In the genomic region with DNA sequence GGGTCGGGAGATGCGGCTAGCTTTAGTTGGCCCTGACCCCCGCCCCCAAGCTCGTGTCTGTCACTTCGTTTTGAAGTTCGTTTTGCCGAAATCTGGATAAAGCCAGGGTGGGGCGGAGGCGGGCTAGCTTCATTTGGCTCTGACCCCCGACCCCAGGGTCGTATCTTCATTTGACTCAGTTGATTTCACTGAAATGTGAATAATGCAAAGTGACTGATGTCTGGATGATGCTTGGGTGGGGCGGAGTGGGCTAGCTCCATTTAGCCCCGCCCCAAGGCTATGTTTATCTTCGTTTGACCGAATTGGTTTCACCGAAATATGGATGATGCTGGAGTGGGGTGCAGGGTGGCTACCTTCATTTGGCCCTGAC, we compare ENCODE assay signal across 8 cellular contexts. TPM values are rescaled to one million over a fixed set of nuclear protein-coding genes. Genes with fewer than 3 reads are reported as not detected.
DNase-seq lines count a peak whose midpoint lies in the region; ATAC-seq and TF ChIP-seq lines count a peak whose summit lies in the region.

No MANE protein-coding gene starts in this region.

- H3K4me2 ChIP-seq in skeletal muscle satellite cell (ENCODE audit: low read length) = peak overlapping the region; percentile 81

- TF ChIP-seq CTCF in right atrium auricular region (IDR thresholded peaks at IDR 0.05) = no peak

- H3K9ac ChIP-seq in skeletal muscle satellite cell (ENCODE audit: low read depth, low read length) = peak overlapping the region; percentile 100

- H3K27ac ChIP-seq in right atrium auricular region = peak overlapping the region; percentile 89 to 95

- H3K36me3 ChIP-seq in right atrium auricular region = peaks cover 42% of the 10 kb centered on the region
- peaks cover 30% of the 10 kb centered on the region for H3K36me3 ChIP-seq in skeletal muscle satellite cell (ENCODE audit: insufficient read depth, low read length)

- H3K4me3 ChIP-seq in right atrium auricular region (peak overlapping the region; percentile 81 to 95), skeletal muscle satellite cell (ENCODE audit: low read length) (peak overlapping the region; percentile 99)

- DNase-seq in COLO668 (lab: John Stamatoyannopoulos, UW; ENCODE audit: unreplicated experiment) (peak; percentile 31), NCI-H69 (lab: John Stamatoyannopoulos, UW) (peak; percentile 5), right atrium auricular region (ENCODE audit: low spot score) (no peak), GDM1 (lab: John Stamatoyannopoulos, UW) (no peak), DMS79 (lab: John Stamatoyannopoulos, UW) (no peak)
- peak; percentile 50 for DNase-seq in activated naive CD4-positive, alpha-beta T cell treated with anti-CD3 and anti-CD28 coated beads, Interleukin-2, amount 50 U/mL, for 16 hours

- H3K9me3 ChIP-seq in right atrium auricular region (no peaks in the 10 kb centered on the region), skeletal muscle satellite cell (replicated peaks; ENCODE audit: low read length) (no peaks in the 10 kb centered on the region)

- no peaks in the 10 kb centered on the region for H3K27me3 ChIP-seq in right atrium auricular region
- H3K27me3 ChIP-seq in skeletal muscle satellite cell (ENCODE audit: control insufficient read depth, insufficient read depth, low read length) = no peaks in the 10 kb centered on the region

- H3K4me1 ChIP-seq in right atrium auricular region = peaks cover 0 to 33% of the 10 kb centered on the region in 2 donors
- H3K4me1 ChIP-seq in skeletal muscle satellite cell (ENCODE audit: control insufficient read depth, insufficient read depth, low read length) = peaks cover 14% of the 10 kb centered on the region

- ATAC-seq in GM21723 (IDR thresholded peaks at IDR 0.05; ENCODE audit: unreplicated experiment) = peak; percentile 41

RNA-seq across cellular contexts. Expression of a gene that starts 0.7 kb away (rescaled TPM):
- 100 to 1,000 TPM in 1 of 2 donors, 10 to 100 TPM in 1; 92.5 to 107 TPM for total RNA-seq in right atrium auricular region
- 68.4 and 75.6 TPM in 2 replicates for total RNA-seq in skeletal muscle satellite cell (2012; rRNA removed)

Comparison
In these comparisons a context has a peak if more than half of its experiments do, and no peak if none do; other contexts are left out.
1. DNase-seq: peak in COLO668 (single experiment), NCI-H69 (single experiment) and activated naive CD4-positive, alpha-beta T cell treated with anti-CD3 and anti-CD28 coated beads, Interleukin-2, amount 50 U/mL, for 16 hours (single experiment); none in right atrium auricular region (single experiment), GDM1 (single experiment) and DMS79 (single experiment).